Comparison of ENCODE assay signal across 8 cellular contexts in the genomic region with DNA sequence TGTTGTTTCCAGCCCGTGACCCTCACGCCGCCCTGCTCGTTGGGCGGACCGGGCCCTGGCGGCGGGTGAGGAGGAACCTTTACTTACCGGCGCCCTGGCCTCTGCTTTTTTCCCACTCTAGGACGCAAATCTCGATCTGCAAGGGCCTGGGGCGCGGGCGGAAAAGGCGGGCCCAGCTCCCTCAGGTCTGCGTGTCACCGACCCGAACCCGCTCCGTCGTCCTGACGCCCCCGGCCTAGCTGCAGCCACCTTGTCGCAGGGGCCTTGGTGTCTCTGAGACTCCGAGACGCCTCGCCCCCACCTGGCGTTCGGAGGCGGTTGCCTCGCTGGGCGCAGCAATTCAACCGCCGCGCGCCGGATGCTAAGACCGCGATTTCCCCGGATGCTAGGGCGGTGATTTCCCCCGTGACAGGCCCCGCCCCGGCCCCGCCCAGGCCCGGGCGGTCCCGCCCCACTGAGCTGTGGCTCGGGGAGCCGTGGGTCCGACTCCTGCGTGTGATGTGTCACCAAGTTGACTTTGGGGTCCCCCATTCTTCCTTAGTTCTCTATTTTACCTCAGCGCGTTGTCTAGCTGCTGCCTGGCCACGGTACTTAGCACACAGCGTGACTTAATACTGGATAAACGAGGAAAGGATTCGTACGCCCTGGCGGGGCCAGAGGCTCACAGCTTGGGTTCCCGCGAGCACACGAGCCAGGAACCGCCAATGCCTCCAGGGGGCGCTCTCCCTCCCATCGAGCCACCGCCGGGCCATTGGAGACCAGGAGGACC. TPM values are rescaled to one million over a fixed set of nuclear protein-coding genes. Genes with fewer than 3 reads are reported as not detected.
A peak's percentile ranks its signal among the peaks of the same experiment; 100 is the strongest.
DNase-seq lines count a peak whose midpoint lies in the region; ATAC-seq lines count a peak whose summit lies in the region.

A gene (minus strand): TSS at position 371 of the 769 bp plus-strand sequence. CDS start 18,196 bp downstream, outside the sequence.

- peaks cover 11 to 43% (median 29%) of the 10 kb centered on the region in 11 experiments; a peak in 21 of 22 replicates for H3K36me3 ChIP-seq in BLaER1 treated with 17β-estradiol and CSF1 and Interleukin-3, amounts not matched to agents 10 nM and 100 nM
- H3K36me3 ChIP-seq in esophagus (ENCODE audit: control insufficient read depth in 2 of 2, insufficient read depth in 2 of 2, low read length in 1 of 2) (no peaks in the 10 kb centered on the region), muscle layer of duodenum (ENCODE audit: control insufficient read depth in 1 of 2, insufficient read depth in 2 of 2, low read length in 2 of 2) (no peaks in the 10 kb centered on the region)

- H3K9me3 ChIP-seq in BLaER1 treated with 17β-estradiol and CSF1 and Interleukin-3, amounts not matched to agents 10 nM and 100 nM (replicated peaks in 1 of 11): peaks cover 47 to 81% (median 76%) of the 10 kb centered on the region in 11 experiments
- no peaks in the 10 kb centered on the region for H3K9me3 ChIP-seq in esophagus (ENCODE audit: control insufficient read depth in 2 of 2, insufficient read depth in 1 of 2, low read depth in 1 of 2, low read length in 1 of 2)
- H3K9me3 ChIP-seq in muscle layer of duodenum (ENCODE audit: control insufficient read depth in 1 of 2, low read length in 2 of 2): no peaks in the 10 kb centered on the region

- H3K9ac ChIP-seq in BLaER1 treated with 17β-estradiol and CSF1 and Interleukin-3, amounts not matched to agents 10 nM and 100 nM: peak within 1 kb of the TSS; percentile 71 to 89 (median 83)

- no peaks in the 10 kb centered on the region for H3K27me3 ChIP-seq in BLaER1 treated with 17β-estradiol and CSF1 and Interleukin-3, amounts not matched to agents 10 nM and 100 nM
- H3K27me3 ChIP-seq in esophagus (ENCODE audit: control insufficient read depth in 1 of 2, insufficient read depth in 2 of 2, low read length in 2 of 2) (no peaks in the 10 kb centered on the region), muscle layer of duodenum (ENCODE audit: low read depth, low read length) (no peaks in the 10 kb centered on the region)

- peak within 1 kb of the TSS; percentile 57 to 96 (median 91); a peak in 21 of 22 replicates for H3K27ac ChIP-seq in BLaER1 treated with 17β-estradiol and CSF1 and Interleukin-3, amounts not matched to agents 10 nM and 100 nM
- H3K27ac ChIP-seq in esophagus (ENCODE audit: low read depth in 2 of 2, low read length in 1 of 2) (peak within 1 kb of the TSS; percentile 58 to 82), muscle layer of duodenum (ENCODE audit: low read length) (no peak within 1 kb of the TSS)

- peak within 1 kb of the TSS; percentile 70 to 99 (median 83) for H3K4me2 ChIP-seq in BLaER1 treated with 17β-estradiol and CSF1 and Interleukin-3, amounts not matched to agents 10 nM and 100 nM

- peaks cover 9 to 18% (median 11%) of the 10 kb centered on the region in 10 experiments; a peak in 18 of 20 replicates for H3K4me1 ChIP-seq in BLaER1 treated with 17β-estradiol and CSF1 and Interleukin-3, amounts not matched to agents 10 nM and 100 nM
- H3K4me1 ChIP-seq in esophagus (ENCODE audit: control insufficient read depth in 2 of 2, insufficient read depth in 2 of 2, low read length in 1 of 2) (peaks cover 0 to 3% of the 10 kb centered on the region in 2 donors), muscle layer of duodenum (ENCODE audit: control insufficient read depth in 1 of 2, insufficient read depth in 2 of 2, low read length in 2 of 2) (no peaks in the 10 kb centered on the region)

- ATAC-seq in GM19043 (IDR thresholded peaks at IDR 0.05; ENCODE audit: low read depth, unreplicated experiment) (peak; percentile 98), HG03354 (IDR thresholded peaks at IDR 0.05; ENCODE audit: poor library complexity, severe bottlenecking, unreplicated experiment) (peak; percentile 98)

- H4K20me1 ChIP-seq in BLaER1 treated with 17β-estradiol and CSF1 and Interleukin-3, amounts not matched to agents 10 nM and 100 nM: no peaks in the 10 kb centered on the region

- DNase-seq in NK-92 treated with Interleukin-12 subunit alpha and Interleukin-12 subunit beta, amount 100 ng/mL, for 24 hours (lab: John Stamatoyannopoulos, UW): peak; percentile 95
- peak; percentile 90 for DNase-seq in activated T-cell treated with anti-CD3 and anti-CD28 coated beads for 1 hour (ENCODE audit: low read depth)
- DNase-seq in stimulated activated CD8-positive, alpha-beta memory T cell treated with anti-CD3 and anti-CD28 coated beads, Interleukin-7, amount 100 ng/mL, for 4 hours (ENCODE audit: low read depth in 2 of 2): peak; percentile 87 to 88

- 3 to 4% methylated on average over 68 to 69 of the region's 69 CpGs for WGBS in esophagus, 2 donors

- peak within 1 kb of the TSS; percentile 53 to 75 (median 66) for H3K4me3 ChIP-seq in BLaER1 treated with 17β-estradiol and CSF1 and Interleukin-3, amounts not matched to agents 10 nM and 100 nM
- peak within 1 kb of the TSS; percentile 46 to 64 for H3K4me3 ChIP-seq in esophagus (ENCODE audit: low read depth in 1 of 2, low read length in 2 of 2)
- peak within 1 kb of the TSS; percentile 62 to 70 for H3K4me3 ChIP-seq in muscle layer of duodenum (ENCODE audit: low read depth in 1 of 2, low read length in 2 of 2)

RNA-seq across cellular contexts. Expression of the gene that starts here (rescaled TPM):
- polyA plus RNA-seq in esophagus: 10 to 100 TPM in 1 of 2 donors, 1 to 10 TPM in 1; 1.4 to 11.8 TPM
